In the genomic region with DNA sequence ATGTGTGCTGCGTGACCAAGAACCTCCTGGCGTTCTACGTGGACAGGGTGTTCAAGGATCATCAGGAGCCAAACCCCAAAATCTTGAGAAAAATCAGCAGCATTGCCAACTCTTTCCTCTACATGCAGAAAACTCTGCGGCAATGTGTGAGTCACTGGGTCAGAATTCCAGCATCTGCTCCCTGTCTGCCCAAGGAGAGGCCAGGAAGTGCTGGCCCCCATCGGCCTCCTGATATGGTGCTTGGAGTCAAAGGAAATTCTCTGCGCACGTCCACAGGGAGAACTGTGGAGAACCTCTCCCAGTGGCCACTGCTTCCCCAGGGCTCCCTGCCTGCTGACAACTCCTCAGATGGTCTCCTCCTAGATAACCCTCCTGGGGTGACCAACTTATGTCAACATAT, we compare ENCODE assay signal across 15 cellular contexts.
A peak's percentile ranks its signal among the peaks of the same experiment; 100 is the strongest.
DNase-seq lines count a peak whose midpoint lies in the region; ATAC-seq and TF ChIP-seq lines count a peak whose summit lies in the region.
"Had no signal": no experiment of that assay in that cellular context is flagged by ENCODE, and none has a peak within 500 bp of the region (broad histone marks: within the 10 kb centered on the region; RNA-seq: fewer than 3 reads in every experiment).

No MANE protein-coding gene starts in this region.

- in situ Hi-C loops in astrocyte of the cerebellum (cut with HindIII; ENCODE audit: low sequenced_read_pairs): no loop called here

- H3K4me3 ChIP-seq in astrocyte of the cerebellum (ENCODE audit: low read depth, low read length): no peak overlapping the region
- H3K4me3 ChIP-seq: BLaER1 treated with 17β-estradiol and CSF1 and Interleukin-3, amounts not matched to agents 10 nM and 100 nM had no signal

- DNase-seq in AG08396 (ENCODE audit: low spot score) (peak; percentile 51), HS-27A (ENCODE audit: low read depth) (peak; percentile 79), astrocyte of the cerebellum (ENCODE audit: low read depth) (peak; percentile 26), islet precursor cell (peak; percentile 87), GM10266 (ENCODE audit: extremely low spot score) (no peak), COLO668 (lab: John Stamatoyannopoulos, UW; ENCODE audit: unreplicated experiment) (no peak)
- DNase-seq in activated CD4-positive, alpha-beta T cell treated with anti-CD3 and anti-CD28 coated beads, Interleukin-2, amount 50 U/mL, for 48 hours: no peak
- DNase-seq: activated CD4-positive, alpha-beta T cell treated with anti-CD3 and anti-CD28 coated beads for 36 hours; activated naive CD8-positive, alpha-beta T cell treated with anti-CD3 and anti-CD28 coated beads, Interleukin-2, amount 50 U/mL, for 24 hours; activated T-cell treated with anti-CD3 and anti-CD28 coated beads, Interleukin-2, amount 50 U/mL, for 4 hours; NCI-H1092; stimulated activated CD8-positive, alpha-beta memory T cell treated with anti-CD3 and anti-CD28 coated beads, Interleukin-4, amount 100 ng/mL, for 48 hours had no signal

- TF ChIP-seq CTCF in astrocyte of the cerebellum (IDR thresholded peaks at IDR 0.05; ENCODE audit: low read depth, low read length, missing control alignments) (no peak), GM10266 (IDR thresholded peaks at IDR 0.05; ENCODE audit: control insufficient read depth, insufficient read depth, low read depth, missing control alignments) (no peak)

- no peak for ATAC-seq in GM19328 (IDR thresholded peaks at IDR 0.05; ENCODE audit: unreplicated experiment)
- ATAC-seq: activated naive CD8-positive, alpha-beta T cell treated with anti-CD3 and anti-CD28 coated beads, Interleukin-2, amount 50 U/mL, for 24 hours; activated T-cell treated with anti-CD3 and anti-CD28 coated beads, Interleukin-2, amount 50 U/mL, for 4 hours; HCT116 had no signal

Comparison
In these comparisons a context has a peak if more than half of its experiments do, and no peak if none do; other contexts are left out.
1. DNase-seq: peak in AG08396 (single experiment), HS-27A (single experiment), astrocyte of the cerebellum (single experiment) and islet precursor cell (single experiment); none in GM10266 (single experiment), activated CD4-positive, alpha-beta T cell treated with anti-CD3 and anti-CD28 coated beads, Interleukin-2, amount 50 U/mL, for 48 hours (0 of 2) and COLO668 (single experiment).